11 cellular contexts compared by ENCODE assay signal in the genomic region with DNA sequence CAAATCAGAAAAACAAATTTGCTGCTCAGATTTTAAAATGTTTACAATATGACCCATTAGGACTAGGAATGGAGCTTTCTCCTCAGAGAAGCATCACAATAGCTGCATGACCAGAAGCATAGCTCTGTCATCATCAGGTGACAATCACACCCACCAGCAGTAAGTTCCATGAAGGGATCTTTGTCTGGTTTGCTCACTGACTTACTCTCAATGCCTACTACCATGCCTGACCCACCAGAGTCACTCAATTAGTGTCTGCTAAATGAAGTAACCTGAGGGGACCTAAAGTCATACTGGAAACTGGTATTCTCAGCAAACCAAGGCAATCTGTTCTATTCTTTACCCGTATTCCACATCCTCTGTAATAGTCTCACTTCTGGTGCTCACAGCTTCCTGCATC.
"Had no signal": no experiment of that assay in that cellular context is flagged by ENCODE, and none has a peak within 500 bp of the region (broad histone marks: within the 10 kb centered on the region; RNA-seq: fewer than 3 reads in every experiment).

No MANE protein-coding gene starts in this region.

- H3K27me3 Mint-ChIP-seq: activated CD4-positive, alpha-beta T cell treated with anti-CD3 and anti-CD28 coated beads, Interleukin-2, amount 10 ng/mL, durations not matched to agents 24 days and 14 days; memory B cell; T-cell had no signal

- H3K9me3 ChIP-seq: heart left ventricle, left lung, upper lobe of left lung had no signal

- ATAC-seq: activated T-cell treated with anti-CD3 and anti-CD28 coated beads, Interleukin-2, amount 50 U/mL, for 4 hours; foreskin keratinocyte; heart left ventricle; left lung; T-cell had no signal

- H3K27me3 ChIP-seq: foreskin keratinocyte, heart left ventricle, left lung, upper lobe of left lung had no signal

- H3K4me1 ChIP-seq: foreskin keratinocyte, heart left ventricle, left lung, upper lobe of left lung had no signal

- H3K27ac ChIP-seq: foreskin keratinocyte, heart left ventricle, left lung, upper lobe of left lung had no signal

- H3K4me1 Mint-ChIP-seq: neural crest cell had no signal

- H3K27ac Mint-ChIP-seq: memory B cell had no signal

- H3K4me3 ChIP-seq: heart left ventricle, left lung, upper lobe of left lung had no signal

- H3K9me3 Mint-ChIP-seq: activated CD4-positive, alpha-beta T cell treated with anti-CD3 and anti-CD28 coated beads, Interleukin-2, amount 10 ng/mL, durations not matched to agents 24 days and 14 days; activated T-cell treated with anti-CD3 and anti-CD28 coated beads, Interleukin-2, amount 50 U/mL, for 4 hours; memory B cell; neural crest cell; T-cell had no signal

- H3K4me3 Mint-ChIP-seq: activated CD4-positive, alpha-beta T cell treated with anti-CD3 and anti-CD28 coated beads, Interleukin-2, amount 10 ng/mL, durations not matched to agents 24 days and 14 days; activated T-cell treated with anti-CD3 and anti-CD28 coated beads, Interleukin-2, amount 50 U/mL, for 4 hours; memory B cell; neural crest cell; T-cell had no signal

- DNase-seq: activated CD4-positive, alpha-beta T cell treated with anti-CD3 and anti-CD28 coated beads, Interleukin-2, amount 10 ng/mL, durations not matched to agents 24 days and 14 days; activated naive CD4-positive, alpha-beta T cell; activated T-cell treated with anti-CD3 and anti-CD28 coated beads, Interleukin-2, amount 50 U/mL, for 4 hours; foreskin keratinocyte; heart left ventricle; left lung; stimulated activated CD4-positive, alpha-beta T cell treated with anti-CD3 and anti-CD28 coated beads, Interleukin-15, amount 100 ng/mL, for 24 hours; T-cell; upper lobe of left lung had no signal
